ENCODE assay signal across 1 cellular context in the genomic region with DNA sequence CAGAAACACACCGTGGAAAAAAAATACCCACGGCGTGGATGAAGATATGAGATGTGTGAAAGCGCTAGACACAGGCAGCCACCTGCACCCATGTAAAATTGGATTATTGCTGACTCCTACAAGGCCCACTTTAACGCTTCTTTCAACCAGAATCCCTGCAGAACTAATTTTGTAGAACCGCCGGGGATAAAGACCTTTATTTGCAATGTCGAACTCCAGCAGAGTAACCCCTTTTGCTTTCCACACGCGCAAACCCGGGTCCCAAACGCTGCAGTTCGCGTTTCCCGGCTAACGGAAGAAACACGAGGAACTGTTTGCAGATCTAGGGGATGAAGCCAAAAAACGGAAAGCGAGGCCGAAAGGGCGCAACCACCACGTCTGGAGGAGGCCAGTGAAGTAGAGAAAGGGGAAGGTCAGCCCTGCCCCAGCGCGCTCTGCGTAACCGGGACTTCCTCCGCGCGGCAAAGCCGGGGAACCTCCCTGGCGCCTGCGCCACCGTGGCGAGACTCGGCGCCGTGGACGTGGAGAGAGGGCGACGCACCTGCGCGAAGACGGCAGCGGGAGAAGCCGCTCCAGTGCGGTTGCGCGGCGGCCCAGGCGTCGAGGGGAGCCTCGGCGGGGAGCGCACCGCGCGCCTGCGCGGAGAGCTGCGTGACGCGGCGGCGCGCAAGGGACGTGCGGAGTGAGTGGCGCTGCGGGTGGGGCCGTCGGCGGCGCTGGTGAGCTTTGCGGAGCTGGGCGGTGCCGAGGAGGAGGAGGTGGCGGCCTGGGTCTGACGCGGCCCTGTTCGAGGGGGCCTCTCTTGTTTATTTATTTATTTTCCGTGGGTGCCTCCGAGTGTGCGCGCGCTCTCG.
TF ChIP-seq lines count a peak whose summit lies in the region.

A gene (plus strand): TSS at position 729 of the 854 bp plus-strand sequence. CDS start 295 bp downstream, outside the sequence.

TF ChIP-seq in HepG2, 621 proteins besides CTCF, POLR2A, EP300 and RAD21 (continued from another document and continues in another):
- TF ChIP-seq, protein P1, sequence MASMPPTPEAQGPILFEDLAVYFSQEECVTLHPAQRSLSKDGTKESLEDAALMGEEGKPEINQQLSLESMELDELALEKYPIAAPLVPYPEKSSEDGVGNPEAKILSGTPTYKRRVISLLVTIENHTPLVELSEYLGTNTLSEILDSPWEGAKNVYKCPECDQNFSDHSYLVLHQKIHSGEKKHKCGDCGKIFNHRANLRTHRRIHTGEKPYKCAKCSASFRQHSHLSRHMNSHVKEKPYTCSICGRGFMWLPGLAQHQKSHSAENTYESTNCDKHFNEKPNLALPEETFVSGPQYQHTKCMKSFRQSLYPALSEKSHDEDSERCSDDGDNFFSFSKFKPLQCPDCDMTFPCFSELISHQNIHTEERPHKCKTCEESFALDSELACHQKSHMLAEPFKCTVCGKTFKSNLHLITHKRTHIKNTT (CRISPR knock-in tag; IDR thresholded peaks at IDR 0.05) = no peak
- TF ChIP-seq ZNF761 (CRISPR knock-in tag; conservative IDR thresholded peaks at IDR 0.05) (peak; percentile 78; the same call in 1 of the 2 replicates), MTF2 (CRISPR knock-in tag; IDR thresholded peaks at IDR 0.05; ENCODE audit: borderline replicate concordance) (0 out of 2 replicates have a peak, but pooled peaks have one; percentile 33), ZBTB7B (CRISPR knock-in tag; IDR thresholded peaks at IDR 0.05) (no peak; the same call in 1 of the 2 replicates), SIN3A (IDR thresholded peaks at IDR 0.05; ENCODE audit: borderline replicate concordance, low read depth, low read length) (0 out of 2 replicates have a peak, but pooled peaks have one; percentile 8), JUNB (CRISPR knock-in tag; IDR thresholded peaks at IDR 0.05; ENCODE audit: borderline replicate concordance) (no peak), NR2F2 (IDR thresholded peaks at IDR 0.05; ENCODE audit: borderline replicate concordance, low read depth) (peak; percentile 32; the same call in 1 of the 2 replicates), ZFAT (CRISPR knock-in tag; conservative IDR thresholded peaks at IDR 0.05) (no peak), RBM22 (optimal IDR thresholded peaks at IDR 0.05; ENCODE audit: low read length) (peak; percentile 86), ZNF776 (CRISPR knock-in tag; IDR thresholded peaks at IDR 0.05) (peak; percentile 78; the same call in 1 of the 2 replicates), HMG20B (CRISPR knock-in tag; conservative IDR thresholded peaks at IDR 0.05) (peak; percentile 83), PPARG (CRISPR knock-in tag; conservative IDR thresholded peaks at IDR 0.05) (0 out of 2 replicates have a peak, but pooled peaks have one; percentile 45), NONO (IDR thresholded peaks at IDR 0.05) (no peak), NONO (CRISPR knock-in tag; conservative IDR thresholded peaks at IDR 0.05) (peak; percentile 86), NFKB2 (CRISPR knock-in tag; IDR thresholded peaks at IDR 0.05; ENCODE audit: borderline replicate concordance) (peak; percentile 95), MLLT10 (CRISPR knock-in tag; IDR thresholded peaks at IDR 0.05) (no peak), HNF4G (IDR thresholded peaks at IDR 0.05; ENCODE audit: borderline replicate concordance, low read depth, low read length) (0 out of 2 replicates have a peak, but pooled peaks have one; percentile 4), HNF4G (CRISPR knock-in tag; IDR thresholded peaks at IDR 0.05; ENCODE audit: borderline replicate concordance, low read depth) (no peak; the same call in 1 of the 2 replicates)
- TF ChIP-seq, protein P2, sequence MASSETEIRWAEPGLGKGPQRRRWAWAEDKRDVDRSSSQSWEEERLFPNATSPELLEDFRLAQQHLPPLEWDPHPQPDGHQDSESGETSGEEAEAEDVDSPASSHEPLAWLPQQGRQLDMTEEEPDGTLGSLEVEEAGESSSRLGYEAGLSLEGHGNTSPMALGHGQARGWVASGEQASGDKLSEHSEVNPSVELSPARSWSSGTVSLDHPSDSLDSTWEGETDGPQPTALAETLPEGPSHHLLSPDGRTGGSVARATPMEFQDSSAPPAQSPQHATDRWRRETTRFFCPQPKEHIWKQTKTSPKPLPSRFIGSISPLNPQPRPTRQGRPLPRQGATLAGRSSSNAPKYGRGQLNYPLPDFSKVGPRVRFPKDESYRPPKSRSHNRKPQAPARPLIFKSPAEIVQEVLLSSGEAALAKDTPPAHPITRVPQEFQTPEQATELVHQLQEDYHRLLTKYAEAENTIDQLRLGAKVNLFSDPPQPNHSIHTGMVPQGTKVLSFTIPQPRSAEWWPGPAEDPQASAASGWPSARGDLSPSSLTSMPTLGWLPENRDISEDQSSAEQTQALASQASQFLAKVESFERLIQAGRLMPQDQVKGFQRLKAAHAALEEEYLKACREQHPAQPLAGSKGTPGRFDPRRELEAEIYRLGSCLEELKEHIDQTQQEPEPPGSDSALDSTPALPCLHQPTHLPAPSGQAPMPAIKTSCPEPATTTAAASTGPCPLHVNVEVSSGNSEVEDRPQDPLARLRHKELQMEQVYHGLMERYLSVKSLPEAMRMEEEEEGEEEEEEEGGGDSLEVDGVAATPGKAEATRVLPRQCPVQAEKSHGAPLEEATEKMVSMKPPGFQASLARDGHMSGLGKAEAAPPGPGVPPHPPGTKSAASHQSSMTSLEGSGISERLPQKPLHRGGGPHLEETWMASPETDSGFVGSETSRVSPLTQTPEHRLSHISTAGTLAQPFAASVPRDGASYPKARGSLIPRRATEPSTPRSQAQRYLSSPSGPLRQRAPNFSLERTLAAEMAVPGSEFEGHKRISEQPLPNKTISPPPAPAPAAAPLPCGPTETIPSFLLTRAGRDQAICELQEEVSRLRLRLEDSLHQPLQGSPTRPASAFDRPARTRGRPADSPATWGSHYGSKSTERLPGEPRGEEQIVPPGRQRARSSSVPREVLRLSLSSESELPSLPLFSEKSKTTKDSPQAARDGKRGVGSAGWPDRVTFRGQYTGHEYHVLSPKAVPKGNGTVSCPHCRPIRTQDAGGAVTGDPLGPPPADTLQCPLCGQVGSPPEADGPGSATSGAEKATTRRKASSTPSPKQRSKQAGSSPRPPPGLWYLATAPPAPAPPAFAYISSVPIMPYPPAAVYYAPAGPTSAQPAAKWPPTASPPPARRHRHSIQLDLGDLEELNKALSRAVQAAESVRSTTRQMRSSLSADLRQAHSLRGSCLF (CRISPR knock-in tag; IDR thresholded peaks at IDR 0.05; ENCODE audit: borderline replicate concordance) = no peak
- TF ChIP-seq, protein P3, sequence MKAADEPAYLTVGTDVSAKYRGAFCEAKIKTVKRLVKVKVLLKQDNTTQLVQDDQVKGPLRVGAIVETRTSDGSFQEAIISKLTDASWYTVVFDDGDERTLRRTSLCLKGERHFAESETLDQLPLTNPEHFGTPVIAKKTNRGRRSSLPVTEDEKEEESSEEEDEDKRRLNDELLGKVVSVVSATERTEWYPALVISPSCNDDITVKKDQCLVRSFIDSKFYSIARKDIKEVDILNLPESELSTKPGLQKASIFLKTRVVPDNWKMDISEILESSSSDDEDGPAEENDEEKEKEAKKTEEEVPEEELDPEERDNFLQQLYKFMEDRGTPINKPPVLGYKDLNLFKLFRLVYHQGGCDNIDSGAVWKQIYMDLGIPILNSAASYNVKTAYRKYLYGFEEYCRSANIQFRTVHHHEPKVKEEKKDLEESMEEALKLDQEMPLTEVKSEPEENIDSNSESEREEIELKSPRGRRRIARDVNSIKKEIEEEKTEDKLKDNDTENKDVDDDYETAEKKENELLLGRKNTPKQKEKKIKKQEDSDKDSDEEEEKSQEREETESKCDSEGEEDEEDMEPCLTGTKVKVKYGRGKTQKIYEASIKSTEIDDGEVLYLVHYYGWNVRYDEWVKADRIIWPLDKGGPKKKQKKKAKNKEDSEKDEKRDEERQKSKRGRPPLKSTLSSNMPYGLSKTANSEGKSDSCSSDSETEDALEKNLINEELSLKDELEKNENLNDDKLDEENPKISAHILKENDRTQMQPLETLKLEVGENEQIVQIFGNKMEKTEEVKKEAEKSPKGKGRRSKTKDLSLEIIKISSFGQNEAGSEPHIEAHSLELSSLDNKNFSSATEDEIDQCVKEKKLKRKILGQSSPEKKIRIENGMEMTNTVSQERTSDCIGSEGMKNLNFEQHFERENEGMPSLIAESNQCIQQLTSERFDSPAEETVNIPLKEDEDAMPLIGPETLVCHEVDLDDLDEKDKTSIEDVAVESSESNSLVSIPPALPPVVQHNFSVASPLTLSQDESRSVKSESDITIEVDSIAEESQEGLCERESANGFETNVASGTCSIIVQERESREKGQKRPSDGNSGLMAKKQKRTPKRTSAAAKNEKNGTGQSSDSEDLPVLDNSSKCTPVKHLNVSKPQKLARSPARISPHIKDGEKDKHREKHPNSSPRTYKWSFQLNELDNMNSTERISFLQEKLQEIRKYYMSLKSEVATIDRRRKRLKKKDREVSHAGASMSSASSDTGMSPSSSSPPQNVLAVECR (CRISPR knock-in tag; IDR thresholded peaks at IDR 0.05; ENCODE audit: borderline replicate concordance) = peak; percentile 56; the same call in 1 of the 2 replicates
- TF ChIP-seq, protein P4, sequence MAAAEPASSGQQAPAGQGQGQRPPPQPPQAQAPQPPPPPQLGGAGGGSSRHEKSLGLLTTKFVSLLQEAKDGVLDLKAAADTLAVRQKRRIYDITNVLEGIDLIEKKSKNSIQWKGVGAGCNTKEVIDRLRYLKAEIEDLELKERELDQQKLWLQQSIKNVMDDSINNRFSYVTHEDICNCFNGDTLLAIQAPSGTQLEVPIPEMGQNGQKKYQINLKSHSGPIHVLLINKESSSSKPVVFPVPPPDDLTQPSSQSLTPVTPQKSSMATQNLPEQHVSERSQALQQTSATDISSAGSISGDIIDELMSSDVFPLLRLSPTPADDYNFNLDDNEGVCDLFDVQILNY (CRISPR knock-in tag; conservative IDR thresholded peaks at IDR 0.05) = no peak; the same call in 1 of the 2 replicates
- TF ChIP-seq, protein P5, sequence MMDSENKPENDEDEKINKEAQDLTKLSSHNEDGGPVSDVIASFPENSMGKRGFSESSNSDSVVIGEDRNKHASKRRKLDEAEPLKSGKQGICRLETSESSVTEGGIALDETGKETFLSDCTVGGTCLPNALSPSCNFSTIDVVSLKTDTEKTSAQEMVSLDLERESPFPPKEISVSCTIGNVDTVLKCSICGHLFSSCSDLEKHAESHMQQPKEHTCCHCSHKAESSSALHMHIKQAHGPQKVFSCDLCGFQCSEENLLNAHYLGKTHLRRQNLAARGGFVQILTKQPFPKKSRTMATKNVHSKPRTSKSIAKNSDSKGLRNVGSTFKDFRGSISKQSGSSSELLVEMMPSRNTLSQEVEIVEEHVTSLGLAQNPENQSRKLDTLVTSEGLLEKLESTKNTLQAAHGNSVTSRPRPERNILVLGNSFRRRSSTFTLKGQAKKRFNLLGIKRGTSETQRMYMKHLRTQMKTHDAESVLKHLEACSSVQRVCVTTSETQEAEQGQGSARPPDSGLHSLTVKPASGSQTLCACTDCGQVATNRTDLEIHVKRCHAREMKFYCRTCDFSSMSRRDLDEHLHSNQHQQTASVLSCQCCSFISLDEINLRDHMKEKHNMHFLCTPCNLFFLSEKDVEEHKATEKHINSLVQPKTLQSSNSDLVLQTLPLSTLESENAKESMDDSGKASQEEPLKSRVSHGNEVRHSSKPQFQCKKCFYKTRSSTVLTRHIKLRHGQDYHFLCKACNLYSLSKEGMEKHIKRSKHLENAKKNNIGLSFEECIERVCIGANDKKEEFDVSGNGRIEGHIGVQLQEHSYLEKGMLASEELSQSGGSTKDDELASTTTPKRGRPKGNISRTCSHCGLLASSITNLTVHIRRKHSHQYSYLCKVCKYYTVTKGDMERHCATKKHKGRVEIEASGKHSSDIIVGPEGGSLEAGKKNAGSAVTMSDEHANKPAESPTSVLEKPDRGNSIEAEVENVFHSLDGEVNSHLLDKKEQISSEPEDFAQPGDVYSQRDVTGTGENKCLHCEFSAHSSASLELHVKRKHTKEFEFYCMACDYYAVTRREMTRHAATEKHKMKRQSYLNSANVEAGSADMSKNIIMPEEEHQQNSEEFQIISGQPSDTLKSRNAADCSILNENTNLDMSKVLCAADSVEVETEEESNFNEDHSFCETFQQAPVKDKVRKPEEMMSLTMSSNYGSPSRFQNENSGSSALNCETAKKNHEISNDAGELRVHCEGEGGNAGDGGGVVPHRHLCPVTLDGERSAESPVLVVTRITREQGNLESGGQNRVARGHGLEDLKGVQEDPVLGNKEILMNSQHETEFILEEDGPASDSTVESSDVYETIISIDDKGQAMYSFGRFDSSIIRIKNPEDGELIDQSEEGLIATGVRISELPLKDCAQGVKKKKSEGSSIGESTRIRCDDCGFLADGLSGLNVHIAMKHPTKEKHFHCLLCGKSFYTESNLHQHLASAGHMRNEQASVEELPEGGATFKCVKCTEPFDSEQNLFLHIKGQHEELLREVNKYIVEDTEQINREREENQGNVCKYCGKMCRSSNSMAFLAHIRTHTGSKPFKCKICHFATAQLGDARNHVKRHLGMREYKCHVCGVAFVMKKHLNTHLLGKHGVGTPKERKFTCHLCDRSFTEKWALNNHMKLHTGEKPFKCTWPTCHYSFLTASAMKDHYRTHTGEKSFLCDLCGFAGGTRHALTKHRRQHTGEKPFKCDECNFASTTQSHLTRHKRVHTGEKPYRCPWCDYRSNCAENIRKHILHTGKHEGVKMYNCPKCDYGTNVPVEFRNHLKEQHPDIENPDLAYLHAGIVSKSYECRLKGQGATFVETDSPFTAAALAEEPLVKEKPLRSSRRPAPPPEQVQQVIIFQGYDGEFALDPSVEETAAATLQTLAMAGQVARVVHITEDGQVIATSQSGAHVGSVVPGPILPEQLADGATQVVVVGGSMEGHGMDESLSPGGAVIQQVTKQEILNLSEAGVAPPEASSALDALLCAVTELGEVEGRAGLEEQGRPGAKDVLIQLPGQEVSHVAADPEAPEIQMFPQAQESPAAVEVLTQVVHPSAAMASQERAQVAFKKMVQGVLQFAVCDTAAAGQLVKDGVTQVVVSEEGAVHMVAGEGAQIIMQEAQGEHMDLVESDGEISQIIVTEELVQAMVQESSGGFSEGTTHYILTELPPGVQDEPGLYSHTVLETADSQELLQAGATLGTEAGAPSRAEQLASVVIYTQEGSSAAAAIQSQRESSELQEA (CRISPR knock-in tag; IDR thresholded peaks at IDR 0.05; ENCODE audit: not compliant biosample characterization) = peak; percentile 91
- TF ChIP-seq, protein P6, sequence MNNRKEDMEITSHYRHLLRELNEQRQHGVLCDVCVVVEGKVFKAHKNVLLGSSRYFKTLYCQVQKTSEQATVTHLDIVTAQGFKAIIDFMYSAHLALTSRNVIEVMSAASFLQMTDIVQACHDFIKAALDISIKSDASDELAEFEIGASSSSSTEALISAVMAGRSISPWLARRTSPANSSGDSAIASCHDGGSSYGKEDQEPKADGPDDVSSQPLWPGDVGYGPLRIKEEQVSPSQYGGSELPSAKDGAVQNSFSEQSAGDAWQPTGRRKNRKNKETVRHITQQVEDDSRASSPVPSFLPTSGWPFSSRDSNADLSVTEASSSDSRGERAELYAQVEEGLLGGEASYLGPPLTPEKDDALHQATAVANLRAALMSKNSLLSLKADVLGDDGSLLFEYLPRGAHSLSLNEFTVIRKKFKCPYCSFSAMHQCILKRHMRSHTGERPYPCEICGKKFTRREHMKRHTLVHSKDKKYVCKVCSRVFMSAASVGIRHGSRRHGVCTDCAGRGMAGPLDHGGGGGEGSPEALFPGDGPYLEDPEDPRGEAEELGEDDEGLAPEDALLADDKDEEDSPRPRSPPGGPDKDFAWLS (CRISPR knock-in tag; IDR thresholded peaks at IDR 0.05; ENCODE audit: borderline replicate concordance) = no peak
- TF ChIP-seq, protein P7, sequence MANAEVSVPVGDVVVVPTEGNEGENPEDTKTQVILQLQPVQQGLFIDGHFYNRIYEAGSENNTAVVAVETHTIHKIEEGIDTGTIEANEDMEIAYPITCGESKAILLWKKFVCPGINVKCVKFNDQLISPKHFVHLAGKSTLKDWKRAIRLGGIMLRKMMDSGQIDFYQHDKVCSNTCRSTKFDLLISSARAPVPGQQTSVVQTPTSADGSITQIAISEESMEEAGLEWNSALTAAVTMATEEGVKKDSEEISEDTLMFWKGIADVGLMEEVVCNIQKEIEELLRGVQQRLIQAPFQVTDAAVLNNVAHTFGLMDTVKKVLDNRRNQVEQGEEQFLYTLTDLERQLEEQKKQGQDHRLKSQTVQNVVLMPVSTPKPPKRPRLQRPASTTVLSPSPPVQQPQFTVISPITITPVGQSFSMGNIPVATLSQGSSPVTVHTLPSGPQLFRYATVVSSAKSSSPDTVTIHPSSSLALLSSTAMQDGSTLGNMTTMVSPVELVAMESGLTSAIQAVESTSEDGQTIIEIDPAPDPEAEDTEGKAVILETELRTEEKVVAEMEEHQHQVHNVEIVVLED (CRISPR knock-in tag; IDR thresholded peaks at IDR 0.05; ENCODE audit: borderline replicate concordance) = peak; percentile 95
